ENCODE assay signal across 1 cellular context in genomic region chr12:89040146-89040964, GRCh38.
TF ChIP-seq lines count a peak whose summit lies in the region.

No MANE protein-coding gene starts in this region.

TF ChIP-seq in GM12878, 131 proteins besides CTCF, POLR2A, EP300 and RAD21 (continued from another document and continues in another):
- TF ChIP-seq E4F1 (IDR thresholded peaks at IDR 0.05; ENCODE audit: borderline replicate concordance, partially characterized antibody) (no peak), IRF4 (IDR thresholded peaks at IDR 0.05; ENCODE audit: low read depth, low read length) (no peak), ZSCAN29 (IDR thresholded peaks at IDR 0.05) (no peak), FOS (IDR thresholded peaks at IDR 0.05; ENCODE audit: borderline replicate concordance, extremely low read depth, insufficient read length) (no peak), CUX1 (IDR thresholded peaks at IDR 0.05; ENCODE audit: insufficient replicate concordance, low read depth, low read length) (no peak), TCF7 (IDR thresholded peaks at IDR 0.05; ENCODE audit: borderline replicate concordance) (no peak), NBN (IDR thresholded peaks at IDR 0.05) (no peak), HDGF (IDR thresholded peaks at IDR 0.05) (no peak), SKIL (IDR thresholded peaks at IDR 0.05; ENCODE audit: low read depth, poor library complexity, severe bottlenecking) (no peak), ATF2 (IDR thresholded peaks at IDR 0.05; ENCODE audit: low read length) (peak; percentile 73), HCFC1 (IDR thresholded peaks at IDR 0.05; ENCODE audit: low read length) (no peak), IRF5 (IDR thresholded peaks at IDR 0.05; ENCODE audit: borderline replicate concordance) (no peak), SREBF1 (IDR thresholded peaks at IDR 0.05; ENCODE audit: low read length) (no peak), ZNF687 (IDR thresholded peaks at IDR 0.05) (no peak), SIX5 (IDR thresholded peaks at IDR 0.05; ENCODE audit: low read depth, low read length, severe bottlenecking) (no peak), STAT1 (conservative IDR thresholded peaks at IDR 0.05) (no peak), ZNF274 (IDR thresholded peaks at IDR 0.05; ENCODE audit: insufficient read depth, insufficient read length) (no peak), CBFB (IDR thresholded peaks at IDR 0.05; ENCODE audit: low read depth) (peak; percentile 48; the same call in 1 of the 2 replicates), POLR2AphosphoS5 (IDR thresholded peaks at IDR 0.05; ENCODE audit: low read length) (no peak), CHD1 (IDR thresholded peaks at IDR 0.05; ENCODE audit: low read depth, low read length) (no peak), CEBPZ (IDR thresholded peaks at IDR 0.05; ENCODE audit: low read depth, low read length) (no peak), ETV6 (conservative IDR thresholded peaks at IDR 0.05 in 1 of 2, IDR thresholded peaks at IDR 0.05 in 1 of 2; ENCODE audit: borderline replicate concordance in 1 of 2, low read depth in 1 of 2) (peak in 1 of 2 experiments; percentile 84; a peak in 2 of 4 replicates), USF2 (IDR thresholded peaks at IDR 0.05; ENCODE audit: borderline replicate concordance, low read depth, low read length) (no peak), CREM (IDR thresholded peaks at IDR 0.05; ENCODE audit: low read depth) (peak; percentile 56; the same call in 1 of the 2 replicates), ZNF207 (IDR thresholded peaks at IDR 0.05; ENCODE audit: borderline replicate concordance) (no peak), RUNX3 (IDR thresholded peaks at IDR 0.05; ENCODE audit: low read length) (peak; percentile 90), ZBTB40 (IDR thresholded peaks at IDR 0.05; ENCODE audit: borderline replicate concordance) (no peak)
